8 cellular contexts compared by ENCODE assay signal in genomic region chr15:55498109-55498938, GRCh38. TPM values are rescaled to one million over a fixed set of nuclear protein-coding genes. Genes with fewer than 3 reads are reported as not detected.
DNase-seq lines count a peak whose midpoint lies in the region; ATAC-seq, FAIRE-seq and TF ChIP-seq lines count a peak whose summit lies in the region.
"Not testable (repeated sequence)": the region's sequence is repeated elsewhere in the genome, so short reads cannot be mapped to it uniquely, and the experiment has no call there.

No MANE protein-coding gene starts in this region.

- not testable (repeated sequence) for TF ChIP-seq RAD21 in HepG2 (CRISPR knock-in tag; IDR thresholded peaks at IDR 0.05)

- not testable (repeated sequence) for H3K36me3 ChIP-seq in BLaER1; HepG2 (replicated peaks in 1 of 2; ENCODE audit: control insufficient read depth in 1 of 2, insufficient read depth in 2 of 2, low read length in 2 of 2)

- WGBS in HepG2 (ENCODE audit: low lambda C conversion rate) = 18% methylated on average over 35 of the region's 55 CpGs

- ATAC-seq in GM19324 (IDR thresholded peaks at IDR 0.05; ENCODE audit: low FRiP score, unreplicated experiment) (peak; percentile 99), HG03439 (IDR thresholded peaks at IDR 0.05; ENCODE audit: unreplicated experiment) (peak; percentile 99), HepG2 (peak; percentile 100)

- TF ChIP-seq EP300 in HepG2 (IDR thresholded peaks at IDR 0.05; ENCODE audit: low read depth in 2 of 2, low read length in 2 of 2); HepG2 (CRISPR knock-in tag; IDR thresholded peaks at IDR 0.05; ENCODE audit: borderline replicate concordance): not testable (repeated sequence)

- TF ChIP-seq CTCF in HepG2 (CRISPR knock-in tag; IDR thresholded peaks at IDR 0.05) = not testable (repeated sequence)

- intact Hi-C loops in HepG2 (cut with micrococcal nuclease; ENCODE audit: unreplicated experiment) = not testable (repeated sequence)

- peak overlapping the region; percentile 96 for H2AFZ ChIP-seq in HepG2 (ENCODE audit: low read length)

- H3K4me2 ChIP-seq in BLaER1 = peak overlapping the region; percentile 39
- H3K4me2 ChIP-seq in HepG2 (ENCODE audit: low read depth, low read length) = peak overlapping the region; percentile 97

- H3K79me2 ChIP-seq in HepG2 (ENCODE audit: insufficient read depth, low read length) = not testable (repeated sequence)

- H3K27me3 ChIP-seq in BLaER1; HepG2 (ENCODE audit: control insufficient read depth in 1 of 2, insufficient read depth in 2 of 2, low read length in 2 of 2): not testable (repeated sequence)

- not testable (repeated sequence) for H4K20me1 ChIP-seq in BLaER1; HepG2 (ENCODE audit: insufficient read depth, low read length)

- H3K27ac ChIP-seq in BLaER1; HepG2 (ENCODE audit: extremely low read length, insufficient read depth, low read length): not testable (repeated sequence)

- peak overlapping the region; percentile 45 for H3K4me3 ChIP-seq in BLaER1
- peak overlapping the region; percentile 76 to 95 (median 81) for H3K4me3 ChIP-seq in HepG2 (replicated peaks in 1 of 3; ENCODE audit: insufficient read depth in 1 of 3, low read depth in 2 of 3, low read length in 3 of 3)

- not testable (repeated sequence) for H3K9ac ChIP-seq in BLaER1
- H3K9ac ChIP-seq in HepG2 (ENCODE audit: insufficient read depth, low read depth, low read length) = peak overlapping the region; percentile 59; the same call in 1 of the 2 replicates

- not testable (repeated sequence) for BruUV-seq in HepG2 (replicated peaks; lab: Mats Ljungman, UMichigan)

- FAIRE-seq in HepG2 (lab: Jason Lieb, UNC) = peak; percentile 72

- DNase-seq in NCI-H526 (lab: John Stamatoyannopoulos, UW) (peak; percentile 66 to 91), dermis blood vessel endothelial cell (peak; percentile 91), HepG2 (ENCODE audit: low spot score) (peak; percentile 76)
- DNase-seq in activated CD4-positive, alpha-beta T cell treated with anti-CD3 and anti-CD28 coated beads, Interleukin-2, amount 50 U/mL, for 1 hour = peak; percentile 68
- peak; percentile 80 for DNase-seq in stimulated activated CD4-positive, alpha-beta T cell treated with anti-CD3 and anti-CD28 coated beads, Interleukin-1b, Interleukin-23, amount 100 ng/mL, for 48 hours

- peaks cover 15% of the 10 kb centered on the region for H3K9me3 ChIP-seq in BLaER1
- not testable (repeated sequence) for H3K9me3 ChIP-seq in HepG2 (ENCODE audit: low read length)

- in situ Hi-C loops in HepG2 (cut with HindIII; ENCODE audit: extremely low pct_ligation_motif_present, low pct_unique_long_range_greater_than_20kb) = not testable (repeated sequence)

- TF ChIP-seq POLR2A in HepG2 (IDR thresholded peaks at IDR 0.05; ENCODE audit: insufficient read depth in 1 of 2, low read depth in 2 of 2, low read length in 2 of 2) = peak in 1 of 2 experiments; percentile 26; a peak in 1 of 4 replicates

- CTCF ChIA-PET in HepG2 (lab: Yijun Ruan, JAX; ENCODE audit: low intra/inter-chr PET ratio, low total read pairs) = not testable (repeated sequence)

- POLR2A ChIA-PET in HepG2 (lab: Yijun Ruan, JAX) = interaction anchor here (1.2 kb wide), 1 partner anchor 90 kb away, joined by 3 read pairs; the partner anchor contains the start of gene PIERCE2

- not testable (repeated sequence) for H3K4me1 ChIP-seq in BLaER1
- peaks cover 20% of the 10 kb centered on the region for H3K4me1 ChIP-seq in HepG2 (ENCODE audit: insufficient read depth, low read length)

TF ChIP-seq in HepG2, 621 proteins besides CTCF, POLR2A, EP300 and RAD21 (continues in another document):
- peak; percentile 41; the same call in 1 of the 2 replicates for TF ChIP-seq ZNF317 (CRISPR knock-in tag; IDR thresholded peaks at IDR 0.05)
- 0 out of 2 replicates have a peak, but pooled peaks have one; percentile 48 for TF ChIP-seq ZC3H13 (CRISPR knock-in tag; IDR thresholded peaks at IDR 0.05)
- TF ChIP-seq ZNF883 (CRISPR knock-in tag; IDR thresholded peaks at IDR 0.05; ENCODE audit: not compliant biosample characterization) = peak; percentile 36
- 0 out of 2 replicates have a peak, but pooled peaks have one; percentile 38 for TF ChIP-seq ZNF615 (CRISPR knock-in tag; IDR thresholded peaks at IDR 0.05; ENCODE audit: borderline replicate concordance)
- peak; percentile 84 for TF ChIP-seq ZMYM2 (CRISPR knock-in tag; IDR thresholded peaks at IDR 0.05)
- peak; percentile 54; the same call in 1 of the 2 replicates for TF ChIP-seq PHF8 (CRISPR knock-in tag; IDR thresholded peaks at IDR 0.05)
- peak; percentile 93; the same call in 2 of the 3 replicates for TF ChIP-seq MXI1 (IDR thresholded peaks at IDR 0.05; ENCODE audit: borderline replicate concordance, low read depth, low read length)
- peak; percentile 49; the same call in 1 of the 2 replicates for TF ChIP-seq ELF3 (CRISPR knock-in tag; IDR thresholded peaks at IDR 0.05)
- TF ChIP-seq ZNF160 (CRISPR knock-in tag; IDR thresholded peaks at IDR 0.05) = 0 out of 2 replicates have a peak, but pooled peaks have one; percentile 74
- TF ChIP-seq DMAP1 (CRISPR knock-in tag; IDR thresholded peaks at IDR 0.05) = peak; percentile 52
- 0 out of 2 replicates have a peak, but pooled peaks have one; percentile 48 for TF ChIP-seq PRDM10 (CRISPR knock-in tag; IDR thresholded peaks at IDR 0.05; ENCODE audit: low read depth)
- 0 out of 2 replicates have a peak, but pooled peaks have one; percentile 51 for TF ChIP-seq ZNF607 (CRISPR knock-in tag; IDR thresholded peaks at IDR 0.05; ENCODE audit: borderline replicate concordance)
- TF ChIP-seq SALL1 (CRISPR knock-in tag; IDR thresholded peaks at IDR 0.05) = peak; percentile 76
- TF ChIP-seq RXRB (CRISPR knock-in tag; IDR thresholded peaks at IDR 0.05; ENCODE audit: borderline replicate concordance) = 0 out of 2 replicates have a peak, but pooled peaks have one; percentile 21
- 0 out of 2 replicates have a peak, but pooled peaks have one; percentile 34 for TF ChIP-seq RFXAP (CRISPR knock-in tag; IDR thresholded peaks at IDR 0.05; ENCODE audit: borderline replicate concordance)
- TF ChIP-seq BORCS8-MEF2B (CRISPR knock-in tag; IDR thresholded peaks at IDR 0.05) = peak; percentile 44; the same call in 1 of the 2 replicates
- peak; percentile 96 for TF ChIP-seq GABPB1 (CRISPR knock-in tag; IDR thresholded peaks at IDR 0.05)
- peak; percentile 35 for TF ChIP-seq RBM22 (optimal IDR thresholded peaks at IDR 0.05; ENCODE audit: low read length)
- 0 out of 2 replicates have a peak, but pooled peaks have one; percentile 9 for TF ChIP-seq HHEX (CRISPR knock-in tag; IDR thresholded peaks at IDR 0.05)

RNA-seq across cellular contexts. Expression of gene DNAAF4, which starts 9.7 kb away (rescaled TPM):
- total RNA-seq in dermis blood vessel endothelial cell = 0.51 and 1.6 TPM in 2 replicates
- 0.75 and 2.6 TPM in 2 replicates for total RNA-seq in HepG2 (2016; rRNA removed; fragmentation: Illumina TruSeq; extraction: Trizol)
- total RNA-seq in HepG2 (2016; cell fraction: cytosol; rRNA removed; fragmentation: Illumina TruSeq; extraction: Trizol; ENCODE audit: low read depth) = not detected in 2 replicates
- 1.1 and 1.8 TPM in 2 replicates for total RNA-seq in HepG2 (2016; cell fraction: insoluble cytoplasmic fraction; rRNA removed; fragmentation: Illumina TruSeq; extraction: Trizol)
- total RNA-seq in HepG2 (2016; cell fraction: membrane; rRNA removed; fragmentation: Illumina TruSeq; extraction: Trizol) = 0.24 and 0.59 TPM in 2 replicates
- total RNA-seq in HepG2 (2016; cell fraction: nucleus; rRNA removed; fragmentation: Illumina TruSeq; extraction: Trizol) = 1.3 TPM in 1 of 2 replicates, not detected in the other
- polyA plus RNA-seq in HepG2 (2011; rRNA removed) = 0.21 and 0.65 TPM in 2 replicates
- 0.27 and 0.64 TPM in 2 replicates for polyA plus RNA-seq in HepG2 (2011; cell fraction: cytosol; rRNA removed)
- 0.12 TPM in 1 of 2 replicates, not detected in the other for polyA plus RNA-seq in HepG2 (2011; cell fraction: nucleus; rRNA removed)
- polyA plus RNA-seq in HepG2 (2012) = 0.27 and 0.42 TPM in 2 replicates
- polyA plus RNA-seq in HepG2 (2016; cell fraction: cytosol; fragmentation: Illumina TruSeq; extraction: Trizol; ENCODE audit: low read depth) = 0.19 and 0.60 TPM in 2 replicates
- 2.4 and 2.7 TPM in 2 replicates for polyA plus RNA-seq in HepG2 (2016; cell fraction: insoluble cytoplasmic fraction; fragmentation: Illumina TruSeq; extraction: Trizol; ENCODE audit: low read depth)
- polyA plus RNA-seq in HepG2 (2016; cell fraction: membrane; fragmentation: Illumina TruSeq; extraction: Trizol; ENCODE audit: low read depth) = 0.45 and 0.74 TPM in 2 replicates
- 1.0 and 1.4 TPM in 2 replicates for polyA plus RNA-seq in HepG2 (2016; cell fraction: nucleus; fragmentation: Illumina TruSeq; extraction: Trizol; ENCODE audit: insufficient read depth, low read depth)
- polyA minus RNA-seq in HepG2 (2011; rRNA and poly(A)+ RNA removed; ENCODE audit: low replicate concordance) = 0.20 and 2.0 TPM in 2 replicates
- polyA minus RNA-seq in HepG2 (2011; cell fraction: cytosol; rRNA and poly(A)+ RNA removed) = not detected in 2 replicates
- polyA minus RNA-seq in HepG2 (2011; cell fraction: nucleus; rRNA and poly(A)+ RNA removed) = 0.77 and 0.99 TPM in 2 replicates
